In genomic region chr15:63233667-63234419, GRCh38 we compare ENCODE assay signal across 1 cellular context.
TF ChIP-seq lines count a peak whose summit lies in the region.

No MANE protein-coding gene starts in this region.

TF ChIP-seq in GM12878, 131 proteins besides CTCF, POLR2A, EP300 and RAD21:
- TF ChIP-seq SMARCA5 (IDR thresholded peaks at IDR 0.05) (no peak), CHD2 (IDR thresholded peaks at IDR 0.05; ENCODE audit: borderline replicate concordance, low read depth, low read length) (no peak), CEBPZ (IDR thresholded peaks at IDR 0.05; ENCODE audit: low read depth, low read length) (no peak), NBN (IDR thresholded peaks at IDR 0.05) (no peak), BHLHE40 (IDR thresholded peaks at IDR 0.05; ENCODE audit: borderline replicate concordance in 1 of 2, low read depth in 2 of 2, low read length in 1 of 2) (peak; percentile 28 to 36; a peak in 1 of 4 replicates), RAD51 (IDR thresholded peaks at IDR 0.05) (peak; percentile 75), HDGF (IDR thresholded peaks at IDR 0.05) (no peak), ZNF24 (IDR thresholded peaks at IDR 0.05) (no peak), MEF2A (IDR thresholded peaks at IDR 0.05; ENCODE audit: insufficient read depth, low read depth, low read length) (0 out of 2 replicates have a peak, but pooled peaks have one; percentile 67), TCF7 (IDR thresholded peaks at IDR 0.05; ENCODE audit: borderline replicate concordance) (0 out of 2 replicates have a peak, but pooled peaks have one; percentile 22), RUNX3 (IDR thresholded peaks at IDR 0.05; ENCODE audit: low read length) (peak; percentile 46; the same call in 1 of the 2 replicates), BCL11A (IDR thresholded peaks at IDR 0.05; ENCODE audit: low read depth, low read length) (no peak), STAT1 (conservative IDR thresholded peaks at IDR 0.05) (no peak), ZNF622 (IDR thresholded peaks at IDR 0.05) (no peak), HSF1 (IDR thresholded peaks at IDR 0.05; ENCODE audit: low read depth, low read length) (no peak)
TF ChIP-seq in GM12878: peak in this region for 5.
